19 cellular contexts compared by ENCODE assay signal in genomic region chr21:17250651-17251294, GRCh38.
A peak's percentile ranks its signal among the peaks of the same experiment; 100 is the strongest.
DNase-seq lines count a peak whose midpoint lies in the region; FAIRE-seq and TF ChIP-seq lines count a peak whose summit lies in the region.
"Had no signal": no experiment of that assay in that cellular context is flagged by ENCODE, and none has a peak within 500 bp of the region (broad histone marks: within the 10 kb centered on the region; RNA-seq: fewer than 3 reads in every experiment).

No MANE protein-coding gene starts in this region.

- intact Hi-C loops in endothelial cell of umbilical vein (cut with micrococcal nuclease): no loop called here

- CTCF ChIA-PET in endothelial cell of umbilical vein (lab: Charles Lee): interaction anchor here (1.0 kb wide), 1 partner anchor 10 kb away, joined by 3 read pairs; no protein-coding TSS in a partner anchor

- no TSS peak for BruUV-seq in endothelial cell of umbilical vein (replicated peaks; lab: Mats Ljungman, UMichigan)

- H3K27ac ChIP-seq in endothelial cell of umbilical vein (ENCODE audit: insufficient read depth, low read depth, low read length): no peak overlapping the region
- H3K27ac ChIP-seq: parathyroid adenoma, SJSA1, thoracic aorta had no signal

- H2AFZ ChIP-seq in endothelial cell of umbilical vein (ENCODE audit: low read depth, low read length): no peak overlapping the region
- H2AFZ ChIP-seq: parathyroid adenoma had no signal

- H3K79me2 ChIP-seq in endothelial cell of umbilical vein (ENCODE audit: control insufficient read depth, insufficient read depth, low read length): no peaks in the 10 kb centered on the region
- H3K79me2 ChIP-seq: parathyroid adenoma had no signal

- no peaks in the 10 kb centered on the region for H3K36me3 ChIP-seq in endothelial cell of umbilical vein (ENCODE audit: control insufficient read depth in 2 of 2, extremely low read depth in 1 of 2, insufficient read depth in 2 of 2, low read length in 2 of 2)
- H3K36me3 ChIP-seq: SJSA1, thoracic aorta had no signal

- no peak for TF ChIP-seq POLR2A in endothelial cell of umbilical vein (IDR thresholded peaks at IDR 0.05; ENCODE audit: low read depth, low read length)
- no peak for TF ChIP-seq POLR2A in erythroblast (IDR thresholded peaks at IDR 0.05; ENCODE audit: low read length)
- TF ChIP-seq POLR2A in GM12892 (IDR thresholded peaks at IDR 0.05; ENCODE audit: low read depth, low read length): no peak

- no peaks in the 10 kb centered on the region for H3K9me3 ChIP-seq in endothelial cell of umbilical vein (replicated peaks; ENCODE audit: control insufficient read depth, insufficient read depth, low read length)
- H3K9me3 ChIP-seq: SJSA1, thoracic aorta had no signal

- H3K4me1 ChIP-seq in endothelial cell of umbilical vein (ENCODE audit: control insufficient read depth, extremely low read depth, insufficient read depth, low read length): no peaks in the 10 kb centered on the region
- H3K4me1 ChIP-seq: parathyroid adenoma, SJSA1 had no signal

- dilution Hi-C loops in endothelial cell of umbilical vein (cut with MboI; ENCODE audit: extremely low pct_ligation_motif_present, low sequenced_read_pairs): no loop called here

- POLR2A ChIA-PET in endothelial cell of umbilical vein (lab: Charles Lee): no interaction called here

- no peak overlapping the region for H3K4me2 ChIP-seq in endothelial cell of umbilical vein (ENCODE audit: insufficient read depth, low read length)

- no peaks in the 10 kb centered on the region for H3K9me1 ChIP-seq in endothelial cell of umbilical vein (replicated peaks; ENCODE audit: control insufficient read depth, extremely low read depth, insufficient read depth, low read length)

- peak; percentile 1 for DNase-seq in EL
- peak; percentile 81 for DNase-seq in NCI-H1105 (lab: John Stamatoyannopoulos, UW)
- DNase-seq in NCI-H345 treated with DMSO at 0.1 percent for 48 hours (lab: John Stamatoyannopoulos, UW; ENCODE audit: unreplicated experiment): peak; percentile 51
- peak; percentile 4 for DNase-seq in endothelial cell of umbilical vein (ENCODE audit: low read depth, low spot score)
- no peak for DNase-seq in erythroblast (lab: John Stamatoyannopoulos, UW)
- no peak for DNase-seq in cerebellar cortex (ENCODE audit: low spot score)
- no peak for DNase-seq in GM12892 (ENCODE audit: insufficient read length)
- DNase-seq in kidney tubule cell (ENCODE audit: low spot score): no peak
- DNase-seq: activated CD8-positive, alpha-beta memory T cell treated with anti-CD3 and anti-CD28 coated beads, Interleukin-2, amount 50 U/mL, for 4 hours; activated gamma-delta T cell; AML-193; amniotic stem cell; naive B cell; stimulated activated CD4-positive, alpha-beta T cell treated with anti-CD3 and anti-CD28 coated beads, Interleukin-4, amount 100 ng/mL, for 24 hours; stimulated activated CD8-positive, alpha-beta memory T cell treated with anti-CD3 and anti-CD28 coated beads, Interleukin-4, amount 100 ng/mL, for 48 hours had no signal

- TF ChIP-seq CTCF in endothelial cell of umbilical vein (IDR thresholded peaks at IDR 0.05; ENCODE audit: extremely low read depth in 1 of 2, insufficient read depth in 1 of 2, low read depth in 1 of 2, low read length in 2 of 2): no peak

- no peaks in the 10 kb centered on the region for H4K20me1 ChIP-seq in endothelial cell of umbilical vein (replicated peaks; ENCODE audit: control insufficient read depth, extremely low read depth, insufficient read depth, low read length)

- H3K27me3 ChIP-seq in endothelial cell of umbilical vein (ENCODE audit: control insufficient read depth in 2 of 2, insufficient read depth in 2 of 2, low read length in 2 of 2): no peaks in the 10 kb centered on the region
- H3K27me3 ChIP-seq: SJSA1 had no signal

- no peak for FAIRE-seq in endothelial cell of umbilical vein (lab: Jason Lieb, UNC)
- FAIRE-seq in GM12892 (lab: Jason Lieb, UNC): no peak
- FAIRE-seq: K562 had no signal

- no peak overlapping the region for H3K4me3 ChIP-seq in endothelial cell of umbilical vein (replicated peaks in 1 of 3; ENCODE audit: insufficient read depth in 1 of 3, low read depth in 1 of 3, low read length in 3 of 3)
- H3K4me3 ChIP-seq: K562, SJSA1, thoracic aorta had no signal

- H3K9ac ChIP-seq in endothelial cell of umbilical vein (replicated peaks; ENCODE audit: extremely low read depth, insufficient read depth, low read length): no peak overlapping the region
- H3K9ac ChIP-seq: parathyroid adenoma had no signal

TF ChIP-seq in endothelial cell of umbilical vein, 7 proteins besides CTCF, POLR2A, EP300 and RAD21:
- TF ChIP-seq MYC (IDR thresholded peaks at IDR 0.05; ENCODE audit: low read depth, low read length): no peak
- no peak for TF ChIP-seq MAX (IDR thresholded peaks at IDR 0.05; ENCODE audit: insufficient read depth, insufficient read length)
- TF ChIP-seq FOS (IDR thresholded peaks at IDR 0.05; ENCODE audit: borderline replicate concordance, insufficient read depth, low read length): no peak
- TF ChIP-seq JUN (IDR thresholded peaks at IDR 0.05; ENCODE audit: borderline replicate concordance, insufficient read depth, insufficient read length, low read depth): no peak
- no peak for TF ChIP-seq GATA2 (IDR thresholded peaks at IDR 0.05; ENCODE audit: insufficient read depth, insufficient read length, low read depth, low read length)
- TF ChIP-seq EZH2 (IDR thresholded peaks at IDR 0.05; ENCODE audit: borderline replicate concordance, low read depth, low read length, severe bottlenecking): no peak
- TF ChIP-seq POLR2AphosphoS5 (IDR thresholded peaks at IDR 0.05; ENCODE audit: insufficient read depth, low read depth, low read length): no peak

Comparison
In these comparisons a context has a peak if more than half of its experiments do, and no peak if none do; other contexts are left out.
1. DNase-seq: peak in EL (single experiment), NCI-H1105 (single experiment), NCI-H345 treated with DMSO at 0.1 percent for 48 hours (single experiment) and endothelial cell of umbilical vein (single experiment); none in erythroblast (0 of 2), cerebellar cortex (single experiment), GM12892 (single experiment) and kidney tubule cell (single experiment).